9 cellular contexts compared by ENCODE assay signal in genomic region chr16:24610421-24610765, GRCh38.
DNase-seq lines count a peak whose midpoint lies in the region; ATAC-seq and TF ChIP-seq lines count a peak whose summit lies in the region.
"Had no signal": no experiment of that assay in that cellular context is flagged by ENCODE, and none has a peak within 500 bp of the region (broad histone marks: within the 10 kb centered on the region; RNA-seq: fewer than 3 reads in every experiment).

No MANE protein-coding gene starts in this region.

- peak overlapping the region; percentile 34 to 70 (median 56) for H3K4me3 Mint-ChIP-seq in naive thymus-derived CD4-positive, alpha-beta T cell
- no peak overlapping the region for H3K4me3 Mint-ChIP-seq in immature natural killer cell

- no peak overlapping the region for H3K27ac Mint-ChIP-seq in naive thymus-derived CD4-positive, alpha-beta T cell
- H3K27ac Mint-ChIP-seq in immature natural killer cell: no peak overlapping the region
- H3K27ac Mint-ChIP-seq: activated naive CD4-positive, alpha-beta T cell treated with anti-CD3 and anti-CD28 coated beads, Interleukin-2, amount 50 U/mL, for 72 hours had no signal

- peak overlapping the region; percentile 15 for H3K4me3 ChIP-seq in fibroblast of mammary gland (ENCODE audit: control insufficient read depth, low read depth, low read length)
- H3K4me3 ChIP-seq in naive thymus-derived CD4-positive, alpha-beta T cell (ENCODE audit: low read length): no peak overlapping the region

- ATAC-seq in naive thymus-derived CD4-positive, alpha-beta T cell: no peak
- no peak for ATAC-seq in HG03457 (IDR thresholded peaks at IDR 0.05; ENCODE audit: unreplicated experiment)

- POLR2A ChIA-PET in naive thymus-derived CD4-positive, alpha-beta T cell (lab: Charles Lee): no interaction called here

- no peaks in the 10 kb centered on the region for H3K4me1 ChIP-seq in naive thymus-derived CD4-positive, alpha-beta T cell (ENCODE audit: control insufficient read depth in 2 of 2, insufficient read depth in 2 of 2, low read length in 2 of 2)

- peaks cover 0 to 9% of the 10 kb centered on the region in 2 donors for H3K27me3 ChIP-seq in naive thymus-derived CD4-positive, alpha-beta T cell (ENCODE audit: control insufficient read depth in 2 of 2, insufficient read depth in 2 of 2, low read length in 2 of 2)

- DNase-seq in COLO668 (lab: John Stamatoyannopoulos, UW; ENCODE audit: unreplicated experiment) (peak; percentile 33), NCI-H2227 treated with DMSO at 0.1 percent for 48 hours (lab: John Stamatoyannopoulos, UW) (peak; percentile 48), fibroblast of mammary gland (ENCODE audit: low read depth) (peak; percentile 27), NCI-H226 (no peak), immature natural killer cell (no peak), NCI-H128 (lab: John Stamatoyannopoulos, UW; ENCODE audit: unreplicated experiment) (no peak)
- no peak for DNase-seq in naive thymus-derived CD4-positive, alpha-beta T cell

- CTCF ChIA-PET in naive thymus-derived CD4-positive, alpha-beta T cell (lab: Charles Lee): no interaction called here

- TF ChIP-seq CTCF in fibroblast of mammary gland (conservative IDR thresholded peaks at IDR 0.05; ENCODE audit: control insufficient read depth, insufficient read depth, low read depth, low read length): no peak

- intact Hi-C loops in naive thymus-derived CD4-positive, alpha-beta T cell (cut with micrococcal nuclease): no loop called here

- H3K27ac ChIP-seq in naive thymus-derived CD4-positive, alpha-beta T cell (ENCODE audit: low read depth, low read length): no peak overlapping the region

- H3K9me3 ChIP-seq in naive thymus-derived CD4-positive, alpha-beta T cell (ENCODE audit: control insufficient read depth in 2 of 3, low read length in 3 of 3): no peaks in the 10 kb centered on the region

- H3K9me3 Mint-ChIP-seq in naive thymus-derived CD4-positive, alpha-beta T cell: no peaks in the 10 kb centered on the region
- no peaks in the 10 kb centered on the region for H3K9me3 Mint-ChIP-seq in immature natural killer cell
- H3K9me3 Mint-ChIP-seq: activated naive CD4-positive, alpha-beta T cell treated with anti-CD3 and anti-CD28 coated beads, Interleukin-2, amount 50 U/mL, for 72 hours had no signal

- peaks cover 50 to 62% (median 54%) of the 10 kb centered on the region in 5 donors for H3K27me3 Mint-ChIP-seq in naive thymus-derived CD4-positive, alpha-beta T cell
- peaks cover 15 to 27% (median 16%) of the 10 kb centered on the region in 3 donors for H3K27me3 Mint-ChIP-seq in immature natural killer cell (ENCODE audit: low read depth in 3 of 3)

- H3K36me3 ChIP-seq in naive thymus-derived CD4-positive, alpha-beta T cell (ENCODE audit: control insufficient read depth in 2 of 3, insufficient read depth in 3 of 3, low read length in 3 of 3): no peaks in the 10 kb centered on the region

- peaks cover 7 to 23% (median 17%) of the 10 kb centered on the region in 7 donors for H3K4me1 Mint-ChIP-seq in naive thymus-derived CD4-positive, alpha-beta T cell
- no peaks in the 10 kb centered on the region for H3K4me1 Mint-ChIP-seq in immature natural killer cell

- H3K36me3 Mint-ChIP-seq in naive thymus-derived CD4-positive, alpha-beta T cell: peaks cover 0 to 3% (median 0%) of the 10 kb centered on the region in 5 donors
- no peaks in the 10 kb centered on the region for H3K36me3 Mint-ChIP-seq in immature natural killer cell
- H3K36me3 Mint-ChIP-seq: activated naive CD4-positive, alpha-beta T cell treated with anti-CD3 and anti-CD28 coated beads, Interleukin-2, amount 50 U/mL, for 72 hours had no signal

Comparison
In these comparisons a context has a peak if more than half of its experiments do, and no peak if none do; other contexts are left out.
1. DNase-seq: peak in COLO668 (single experiment), NCI-H2227 treated with DMSO at 0.1 percent for 48 hours (single experiment) and fibroblast of mammary gland (single experiment); none in naive thymus-derived CD4-positive, alpha-beta T cell (0 of 9), NCI-H226 (single experiment), immature natural killer cell (0 of 3) and NCI-H128 (single experiment).
2. H3K4me3 Mint-ChIP-seq: peak in naive thymus-derived CD4-positive, alpha-beta T cell (10 of 10); none in immature natural killer cell (0 of 5).